In genomic region chr2:111495636-111496035, GRCh38 we compare ENCODE assay signal across 8 cellular contexts.
DNase-seq lines count a peak whose midpoint lies in the region; TF ChIP-seq lines count a peak whose summit lies in the region.
"Not testable (repeated sequence)": the region's sequence is repeated elsewhere in the genome, so short reads cannot be mapped to it uniquely, and the experiment has no call there.

No MANE protein-coding gene starts in this region.

- not testable (repeated sequence) for H3K4me3 ChIP-seq in AG10803 (ENCODE audit: low read length); astrocyte of the spinal cord (ENCODE audit: low read depth, low read length); esophagus squamous epithelium; neuronal stem cell (ENCODE audit: low read length in 2 of 2); stomach

- no CpG with 5 or more reads among the region's 2 CpGs for WGBS in esophagus squamous epithelium, 2 donors
- WGBS in neuronal stem cell (ENCODE audit: extremely low coverage in 2 of 2, insufficient read length in 2 of 2, insufficient replicate concordance in 1 of 2), 2 donors = no CpG with 5 or more reads among the region's 2 CpGs
- 63 to 90% (median 73%) methylated on average over 2 of the region's 2 CpGs for WGBS in stomach, 5 donors

- not testable (repeated sequence) for H2BK120ac ChIP-seq in neuronal stem cell (ENCODE audit: low read depth, low read length)

- peak overlapping the region in 3 of 4 donors; percentile 22 to 45 (median 38) for H3K27ac ChIP-seq in esophagus squamous epithelium
- not testable (repeated sequence) for H3K27ac ChIP-seq in neuronal stem cell (replicated peaks; ENCODE audit: low read length)
- H3K27ac ChIP-seq in stomach = peak overlapping the region in 4 of 5 donors; percentile 54 to 73 (median 70)

- not testable (repeated sequence) for H2BK5ac ChIP-seq in neuronal stem cell (ENCODE audit: low read length)

- peak overlapping the region; percentile 56 for H2AFZ ChIP-seq in neuronal stem cell (ENCODE audit: low read length)

- H3K9ac ChIP-seq in neuronal stem cell (ENCODE audit: low read depth, low read length, poor library complexity) = not testable (repeated sequence)

- H4K8ac ChIP-seq in neuronal stem cell (ENCODE audit: low read depth, low read length) = not testable (repeated sequence)

- in situ Hi-C loops in astrocyte of the spinal cord (cut with HindIII; ENCODE audit: low sequenced_read_pairs) = not testable (repeated sequence)

- not testable (repeated sequence) for H2BK12ac ChIP-seq in neuronal stem cell (ENCODE audit: low read length)

- H4K91ac ChIP-seq in neuronal stem cell (ENCODE audit: low read depth, low read length, poor library complexity) = not testable (repeated sequence)

- intact Hi-C loops in esophagus squamous epithelium (cut with DNase I); stomach (cut with DNase I; ENCODE audit: low total_unique reads): not testable (repeated sequence)

- peaks cover 0 to 28% (median 10%) of the 10 kb centered on the region in 3 donors for H3K4me1 ChIP-seq in esophagus squamous epithelium
- not testable (repeated sequence) for H3K4me1 ChIP-seq in neuronal stem cell (ENCODE audit: control insufficient read depth in 2 of 2, insufficient read depth in 1 of 2, low read depth in 1 of 2, low read length in 2 of 2)
- peaks cover 0 to 13% (median 5%) of the 10 kb centered on the region in 4 donors for H3K4me1 ChIP-seq in stomach

- H3K14ac ChIP-seq in neuronal stem cell (ENCODE audit: low read length) = not testable (repeated sequence)

- DNase-seq in AG10803 (ENCODE audit: low read depth) (peak; percentile 73), HS-27A (ENCODE audit: low read depth) (peak; percentile 63), RPMI7951 (ENCODE audit: low read depth) (peak; percentile 69), astrocyte of the spinal cord (ENCODE audit: low read depth, low spot score) (peak; percentile 40), islet precursor cell (peak; percentile 56)
- DNase-seq in esophagus squamous epithelium (lab: John Stamatoyannopoulos, UW); neuronal stem cell (ENCODE audit: low spot score); stomach: not testable (repeated sequence)

- H3K4ac ChIP-seq in neuronal stem cell (ENCODE audit: low read length) = not testable (repeated sequence)

- not testable (repeated sequence) for H2BK15ac ChIP-seq in neuronal stem cell (ENCODE audit: low read length)

- H3K18ac ChIP-seq in neuronal stem cell (ENCODE audit: low read length) = not testable (repeated sequence)

- not testable (repeated sequence) for H3K36me3 ChIP-seq in esophagus squamous epithelium; neuronal stem cell (replicated peaks in 1 of 2; ENCODE audit: control insufficient read depth in 2 of 2, insufficient read depth in 2 of 2, low read length in 2 of 2); stomach

- H3K27me3 ChIP-seq in esophagus squamous epithelium; neuronal stem cell (ENCODE audit: control insufficient read depth in 3 of 3, insufficient read depth in 3 of 3, low read depth in 1 of 3, low read length in 3 of 3); stomach: not testable (repeated sequence)

- not testable (repeated sequence) for H2AK5ac ChIP-seq in neuronal stem cell (ENCODE audit: low read depth, low read length)

- H3K4me2 ChIP-seq in neuronal stem cell (ENCODE audit: insufficient read depth, low read length, poor library complexity, severe bottlenecking) = not testable (repeated sequence)

- TF ChIP-seq EP300 in stomach (IDR thresholded peaks at IDR 0.05) = not testable (repeated sequence)

- H3K79me1 ChIP-seq in neuronal stem cell (ENCODE audit: low read depth, low read length) = not testable (repeated sequence)

- H3K9me3 ChIP-seq in esophagus squamous epithelium; neuronal stem cell (replicated peaks in 1 of 2; ENCODE audit: control insufficient read depth in 2 of 2, insufficient read depth in 1 of 2, low read depth in 1 of 2, low read length in 2 of 2); stomach: not testable (repeated sequence)

- not testable (repeated sequence) for TF ChIP-seq CTCF in AG10803 (conservative IDR thresholded peaks at IDR 0.05; ENCODE audit: low read length); astrocyte of the spinal cord (IDR thresholded peaks at IDR 0.05; ENCODE audit: low read depth, low read length); esophagus squamous epithelium (IDR thresholded peaks at IDR 0.05); stomach (IDR thresholded peaks at IDR 0.05)

- not testable (repeated sequence) for H3K23ac ChIP-seq in neuronal stem cell (ENCODE audit: low read depth, low read length, poor library complexity)

- not testable (repeated sequence) for TF ChIP-seq POLR2A in esophagus squamous epithelium (IDR thresholded peaks at IDR 0.05); stomach (IDR thresholded peaks at IDR 0.05)
